Comparison of ENCODE assay signal across 1 cellular context in the genomic region with DNA sequence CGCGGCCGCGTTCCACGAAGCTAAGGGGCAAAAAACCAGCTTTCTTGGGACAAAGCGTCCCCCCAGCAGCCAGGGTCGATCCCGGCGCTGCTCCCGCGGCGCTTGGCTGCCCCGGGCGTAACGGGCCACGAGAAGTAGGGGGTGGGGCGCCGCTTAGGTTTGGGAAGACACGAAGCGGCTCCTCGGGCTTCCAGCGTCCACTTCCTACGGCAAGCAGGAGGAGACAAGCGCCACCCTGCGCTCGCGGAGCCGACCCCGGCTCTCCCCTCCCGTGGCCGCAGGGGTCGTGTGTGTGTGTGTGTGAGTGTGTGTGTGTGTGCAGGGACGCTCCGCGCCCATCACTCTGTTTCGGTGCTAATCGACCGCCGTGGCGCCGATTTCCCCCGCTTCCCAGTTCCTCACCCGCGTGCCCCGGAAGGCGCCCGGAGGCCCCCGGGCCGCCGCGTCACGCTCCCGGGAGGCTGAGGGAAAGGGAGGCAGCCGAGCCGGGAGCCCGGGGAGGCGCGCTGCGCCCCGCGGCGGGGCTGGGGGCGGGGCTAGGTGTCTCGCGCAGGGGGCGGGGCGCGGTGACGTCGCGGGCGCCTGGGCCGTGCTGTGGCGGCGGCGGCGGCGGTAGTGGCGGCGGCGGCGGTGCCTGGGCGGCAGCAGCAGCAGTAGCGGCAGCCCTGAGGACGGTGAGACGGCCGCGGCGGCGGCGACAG.
TF ChIP-seq lines count a peak whose summit lies in the region.

TSS of gene ERC1 (plus strand) at position 575 of the 701 bp plus-strand sequence. CDS start 36,681 bp downstream, outside the sequence.

TF ChIP-seq in K562, 482 proteins besides CTCF, POLR2A, EP300 and RAD21 (continued from another document and continues in another):
- TF ChIP-seq ZBTB34 (CRISPR knock-in tag; IDR thresholded peaks at IDR 0.05) (no peak), ELF2 (CRISPR knock-in tag; IDR thresholded peaks at IDR 0.05) (no peak), KLF10 (CRISPR knock-in tag; IDR thresholded peaks at IDR 0.05) (no peak), ZNF445 (CRISPR knock-in tag; IDR thresholded peaks at IDR 0.05; ENCODE audit: low read depth) (no peak), ZNF511 (CRISPR knock-in tag; IDR thresholded peaks at IDR 0.05) (no peak; the same call in 1 of the 2 replicates), PATZ1 (CRISPR knock-in tag; IDR thresholded peaks at IDR 0.05; ENCODE audit: borderline replicate concordance) (no peak), ZFP1 (CRISPR knock-in tag; IDR thresholded peaks at IDR 0.05) (no peak), RHOXF2B (CRISPR knock-in tag; conservative IDR thresholded peaks at IDR 0.05) (no peak), TOE1 (IDR thresholded peaks at IDR 0.05; ENCODE audit: borderline replicate concordance) (peak; percentile 87), TOE1 (CRISPR knock-in tag; IDR thresholded peaks at IDR 0.05; ENCODE audit: borderline replicate concordance, low read depth) (no peak), ZNF24 (IDR thresholded peaks at IDR 0.05) (no peak), ZNF644 (tag; IDR thresholded peaks at IDR 0.05; ENCODE audit: low read depth) (no peak), RBFOX2 (IDR thresholded peaks at IDR 0.05; ENCODE audit: low read depth, low read length) (peak; percentile 95), MYBL2 (IDR thresholded peaks at IDR 0.05; ENCODE audit: low read depth) (no peak), MYBL2 (CRISPR knock-in tag; IDR thresholded peaks at IDR 0.05; ENCODE audit: borderline replicate concordance) (no peak), E2F1 (CRISPR knock-in tag; IDR thresholded peaks at IDR 0.05) (0 out of 2 replicates have a peak, but pooled peaks have one; percentile 44), NR2C2 (CRISPR knock-in tag; IDR thresholded peaks at IDR 0.05) (no peak), NR2C2 (tag; IDR thresholded peaks at IDR 0.05) (peak; percentile 79), ETV5 (CRISPR knock-in tag; IDR thresholded peaks at IDR 0.05; ENCODE audit: low read depth) (peak; percentile 58; the same call in 1 of the 2 replicates), MLLT1 (IDR thresholded peaks at IDR 0.05) (peak in 1 of 2 experiments; percentile 68; a peak in 1 of 4 replicates), MTA1 (IDR thresholded peaks at IDR 0.05; ENCODE audit: borderline replicate concordance) (no peak), ZBTB12 (CRISPR knock-in tag; IDR thresholded peaks at IDR 0.05) (peak; percentile 40; the same call in 1 of the 2 replicates), MECOM (CRISPR knock-in tag; IDR thresholded peaks at IDR 0.05) (no peak), MCM5 (IDR thresholded peaks at IDR 0.05; ENCODE audit: low read depth) (no peak), ZNF143 (CRISPR knock-in tag; IDR thresholded peaks at IDR 0.05) (no peak), ETV1 (tag; conservative IDR thresholded peaks at IDR 0.05; ENCODE audit: low read depth) (peak; percentile 42; the same call in 1 of the 2 replicates), NFIX (CRISPR knock-in tag; IDR thresholded peaks at IDR 0.05; ENCODE audit: low read depth) (no peak), ARHGAP35 (IDR thresholded peaks at IDR 0.05; ENCODE audit: partially characterized antibody) (no peak), U2AF2 (optimal IDR thresholded peaks at IDR 0.05; ENCODE audit: low read depth, low read length) (no peak), ARID1B (IDR thresholded peaks at IDR 0.05) (peak; percentile 57; the same call in 1 of the 2 replicates), ZNF175 (CRISPR knock-in tag; IDR thresholded peaks at IDR 0.05; ENCODE audit: low read depth) (no peak), ZNF77 (CRISPR knock-in tag; IDR thresholded peaks at IDR 0.05) (no peak)
- TF ChIP-seq, protein P1, sequence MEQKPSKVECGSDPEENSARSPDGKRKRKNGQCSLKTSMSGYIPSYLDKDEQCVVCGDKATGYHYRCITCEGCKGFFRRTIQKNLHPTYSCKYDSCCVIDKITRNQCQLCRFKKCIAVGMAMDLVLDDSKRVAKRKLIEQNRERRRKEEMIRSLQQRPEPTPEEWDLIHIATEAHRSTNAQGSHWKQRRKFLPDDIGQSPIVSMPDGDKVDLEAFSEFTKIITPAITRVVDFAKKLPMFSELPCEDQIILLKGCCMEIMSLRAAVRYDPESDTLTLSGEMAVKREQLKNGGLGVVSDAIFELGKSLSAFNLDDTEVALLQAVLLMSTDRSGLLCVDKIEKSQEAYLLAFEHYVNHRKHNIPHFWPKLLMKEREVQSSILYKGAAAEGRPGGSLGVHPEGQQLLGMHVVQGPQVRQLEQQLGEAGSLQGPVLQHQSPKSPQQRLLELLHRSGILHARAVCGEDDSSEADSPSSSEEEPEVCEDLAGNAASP (IDR thresholded peaks at IDR 0.05): no peak
- TF ChIP-seq, protein P2, sequence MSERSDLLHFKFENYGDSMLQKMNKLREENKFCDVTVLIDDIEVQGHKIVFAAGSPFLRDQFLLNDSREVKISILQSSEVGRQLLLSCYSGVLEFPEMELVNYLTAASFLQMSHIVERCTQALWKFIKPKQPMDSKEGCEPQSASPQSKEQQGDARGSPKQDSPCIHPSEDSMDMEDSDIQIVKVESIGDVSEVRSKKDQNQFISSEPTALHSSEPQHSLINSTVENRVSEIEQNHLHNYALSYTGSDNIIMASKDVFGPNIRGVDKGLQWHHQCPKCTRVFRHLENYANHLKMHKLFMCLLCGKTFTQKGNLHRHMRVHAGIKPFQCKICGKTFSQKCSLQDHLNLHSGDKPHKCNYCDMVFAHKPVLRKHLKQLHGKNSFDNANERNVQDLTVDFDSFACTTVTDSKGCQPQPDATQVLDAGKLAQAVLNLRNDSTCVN (CRISPR knock-in tag; IDR thresholded peaks at IDR 0.05): no peak
- TF ChIP-seq, protein P3, sequence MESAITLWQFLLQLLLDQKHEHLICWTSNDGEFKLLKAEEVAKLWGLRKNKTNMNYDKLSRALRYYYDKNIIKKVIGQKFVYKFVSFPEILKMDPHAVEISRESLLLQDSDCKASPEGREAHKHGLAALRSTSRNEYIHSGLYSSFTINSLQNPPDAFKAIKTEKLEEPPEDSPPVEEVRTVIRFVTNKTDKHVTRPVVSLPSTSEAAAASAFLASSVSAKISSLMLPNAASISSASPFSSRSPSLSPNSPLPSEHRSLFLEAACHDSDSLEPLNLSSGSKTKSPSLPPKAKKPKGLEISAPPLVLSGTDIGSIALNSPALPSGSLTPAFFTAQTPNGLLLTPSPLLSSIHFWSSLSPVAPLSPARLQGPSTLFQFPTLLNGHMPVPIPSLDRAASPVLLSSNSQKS (CRISPR knock-in tag; IDR thresholded peaks at IDR 0.05): no peak
- TF ChIP-seq, protein P4, sequence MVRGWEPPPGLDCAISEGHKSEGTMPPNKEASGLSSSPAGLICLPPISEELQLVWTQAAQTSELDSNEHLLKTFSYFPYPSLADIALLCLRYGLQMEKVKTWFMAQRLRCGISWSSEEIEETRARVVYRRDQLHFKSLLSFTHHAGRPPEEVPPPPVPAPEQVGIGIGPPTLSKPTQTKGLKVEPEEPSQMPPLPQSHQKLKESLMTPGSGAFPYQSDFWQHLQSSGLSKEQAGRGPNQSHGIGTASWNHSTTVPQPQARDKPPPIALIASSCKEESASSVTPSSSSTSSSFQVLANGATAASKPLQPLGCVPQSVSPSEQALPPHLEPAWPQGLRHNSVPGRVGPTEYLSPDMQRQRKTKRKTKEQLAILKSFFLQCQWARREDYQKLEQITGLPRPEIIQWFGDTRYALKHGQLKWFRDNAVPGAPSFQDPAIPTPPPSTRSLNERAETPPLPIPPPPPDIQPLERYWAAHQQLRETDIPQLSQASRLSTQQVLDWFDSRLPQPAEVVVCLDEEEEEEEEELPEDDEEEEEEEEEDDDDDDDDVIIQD (CRISPR knock-in tag; IDR thresholded peaks at IDR 0.05): no peak
- TF ChIP-seq, protein P5, sequence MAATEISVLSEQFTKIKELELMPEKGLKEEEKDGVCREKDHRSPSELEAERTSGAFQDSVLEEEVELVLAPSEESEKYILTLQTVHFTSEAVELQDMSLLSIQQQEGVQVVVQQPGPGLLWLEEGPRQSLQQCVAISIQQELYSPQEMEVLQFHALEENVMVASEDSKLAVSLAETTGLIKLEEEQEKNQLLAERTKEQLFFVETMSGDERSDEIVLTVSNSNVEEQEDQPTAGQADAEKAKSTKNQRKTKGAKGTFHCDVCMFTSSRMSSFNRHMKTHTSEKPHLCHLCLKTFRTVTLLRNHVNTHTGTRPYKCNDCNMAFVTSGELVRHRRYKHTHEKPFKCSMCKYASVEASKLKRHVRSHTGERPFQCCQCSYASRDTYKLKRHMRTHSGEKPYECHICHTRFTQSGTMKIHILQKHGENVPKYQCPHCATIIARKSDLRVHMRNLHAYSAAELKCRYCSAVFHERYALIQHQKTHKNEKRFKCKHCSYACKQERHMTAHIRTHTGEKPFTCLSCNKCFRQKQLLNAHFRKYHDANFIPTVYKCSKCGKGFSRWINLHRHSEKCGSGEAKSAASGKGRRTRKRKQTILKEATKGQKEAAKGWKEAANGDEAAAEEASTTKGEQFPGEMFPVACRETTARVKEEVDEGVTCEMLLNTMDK (IDR thresholded peaks at IDR 0.05; ENCODE audit: borderline replicate concordance, insufficient read depth, low read depth, low read length, poor library complexity, severe bottlenecking): no peak
